ENCODE assay signal across 4 cellular contexts in genomic region chr4:143990717-143991116, GRCh38. TPM values are rescaled to one million over a fixed set of nuclear protein-coding genes. Genes with fewer than 3 reads are reported as not detected.
"Had no signal": no experiment of that assay in that cellular context is flagged by ENCODE, and none has a peak within 500 bp of the region (broad histone marks: within the 10 kb centered on the region; RNA-seq: fewer than 3 reads in every experiment).

No MANE protein-coding gene starts in this region.

RNA-seq across cellular contexts. Expression of gene GYPB, which starts 28.5 kb away (rescaled TPM):
- total RNA-seq: LHCN-M2, M059J, MCF 10A, NCI-H460 had no signal
